ENCODE assay signal across 1 cellular context in the genomic region with DNA sequence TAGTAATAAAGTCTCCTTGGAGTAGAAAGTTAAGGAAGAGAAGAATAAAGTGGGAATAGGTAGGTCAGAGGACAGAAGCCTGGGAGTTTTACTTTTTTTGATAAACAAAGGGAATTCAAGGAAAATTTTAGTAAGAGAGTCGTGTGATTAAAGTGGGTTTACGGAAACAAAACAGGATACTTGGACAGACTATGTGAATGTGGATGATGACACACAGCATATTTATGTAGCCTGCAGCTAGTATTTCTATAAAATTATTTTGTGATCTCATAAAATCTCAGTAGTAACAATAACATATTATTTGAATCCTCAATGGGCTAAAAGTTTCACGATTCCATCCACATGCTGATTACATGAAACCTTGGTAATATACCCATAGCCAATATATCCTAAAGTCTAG.
TF ChIP-seq lines count a peak whose summit lies in the region.

No MANE protein-coding gene starts in this region.

TF ChIP-seq in GM23338, 12 proteins besides CTCF, POLR2A, EP300 and RAD21 (continued from another document):
- TF ChIP-seq ETS1 (IDR thresholded peaks at IDR 0.05): no peak
- TF ChIP-seq ZNF331 (CRISPR knock-in tag; IDR thresholded peaks at IDR 0.05; ENCODE audit: low read depth): no peak
- no peak for TF ChIP-seq EZH2 (IDR thresholded peaks at IDR 0.05; ENCODE audit: low read depth, unreplicated experiment)
- no peak for TF ChIP-seq NANOG (IDR thresholded peaks at IDR 0.05; ENCODE audit: borderline replicate concordance)
- no peak for TF ChIP-seq STAT1 (IDR thresholded peaks at IDR 0.05; ENCODE audit: unreplicated experiment)
- no peak for TF ChIP-seq POLR2AphosphoS5 (IDR thresholded peaks at IDR 0.05; ENCODE audit: low read depth)
- no peak for TF ChIP-seq CREB1 (CRISPR knock-in tag; IDR thresholded peaks at IDR 0.05; ENCODE audit: low read depth)
